8 cellular contexts compared by ENCODE assay signal in genomic region chr1:58883037-58883887, GRCh38.
DNase-seq lines count a peak whose midpoint lies in the region; ATAC-seq and TF ChIP-seq lines count a peak whose summit lies in the region.

No MANE protein-coding gene starts in this region.

- H3K27me3 Mint-ChIP-seq in chondrocyte (ENCODE audit: low read depth), result no peaks in the 10 kb centered on the region

- no peaks in the 10 kb centered on the region for H3K27me3 ChIP-seq in NT2/D1 (ENCODE audit: insufficient read depth, insufficient read length)
- H3K27me3 ChIP-seq in lower lobe of right lung (ENCODE audit: low read depth), result no peaks in the 10 kb centered on the region

- H3K36me3 ChIP-seq in NT2/D1 (ENCODE audit: insufficient read depth, insufficient read length, low read length) (no peaks in the 10 kb centered on the region), lower lobe of right lung (no peaks in the 10 kb centered on the region)

- no peak overlapping the region for H3K4me3 Mint-ChIP-seq in chondrocyte (ENCODE audit: unreplicated experiment)

- TF ChIP-seq CTCF in chondrocyte (IDR thresholded peaks at IDR 0.05) (no peak), lower lobe of right lung (IDR thresholded peaks at IDR 0.05) (no peak)

- intact Hi-C loops in lower lobe of right lung (cut with DNase I), result no loop called here

- H3K9me3 ChIP-seq in NT2/D1 (ENCODE audit: insufficient read depth, low read length), result no peaks in the 10 kb centered on the region
- H3K9me3 ChIP-seq in lower lobe of right lung, result no peaks in the 10 kb centered on the region

- peaks cover 3% of the 10 kb centered on the region for H3K4me1 ChIP-seq in NT2/D1 (ENCODE audit: insufficient read depth, insufficient read length)
- H3K4me1 ChIP-seq in lower lobe of right lung, result peaks cover 56% of the 10 kb centered on the region

- DNase-seq in DMS79 treated with DMSO at 0.1 percent for 48 hours (lab: John Stamatoyannopoulos, UW) (peak; percentile 22), DMS79 (lab: John Stamatoyannopoulos, UW) (no peak), NT2/D1 (ENCODE audit: low read depth, low spot score) (peak; percentile 50), chondrocyte (ENCODE audit: low spot score) (no peak), lower lobe of right lung (peak; percentile 84), ureter (ENCODE audit: low spot score) (peak; percentile 80), NCI-H1694 treated with DMSO at 0.1 percent for 48 hours (lab: John Stamatoyannopoulos, UW) (no peak)

- H3K4me3 ChIP-seq in NT2/D1 (ENCODE audit: insufficient read length, low read depth) (no peak overlapping the region), lower lobe of right lung (no peak overlapping the region)

- H3K27ac Mint-ChIP-seq in chondrocyte (ENCODE audit: unreplicated experiment), result peak overlapping the region; percentile 19

- H3K36me3 Mint-ChIP-seq in chondrocyte (ENCODE audit: low read depth), result no peaks in the 10 kb centered on the region

- no peak overlapping the region for H3K9ac ChIP-seq in NT2/D1 (ENCODE audit: insufficient read length, low read depth)

- H3K4me1 Mint-ChIP-seq in chondrocyte (ENCODE audit: low read depth), result peaks cover 40% of the 10 kb centered on the region

- no peaks in the 10 kb centered on the region for H3K9me3 Mint-ChIP-seq in chondrocyte (ENCODE audit: low read depth)

- H3K27ac ChIP-seq in lower lobe of right lung, result peak overlapping the region; percentile 61

- ATAC-seq in lower lobe of right lung (peak; percentile 79 to 87), HG02885 (IDR thresholded peaks at IDR 0.05; ENCODE audit: poor library complexity, unreplicated experiment) (no peak)

Comparison
In these comparisons a context has a peak if more than half of its experiments do, and no peak if none do; other contexts are left out.
1. DNase-seq: peak in DMS79 treated with DMSO at 0.1 percent for 48 hours (single experiment), NT2/D1 (single experiment), lower lobe of right lung (single experiment) and ureter (single experiment); none in DMS79 (single experiment), chondrocyte (single experiment) and NCI-H1694 treated with DMSO at 0.1 percent for 48 hours (single experiment).